1 cellular context compared by ENCODE assay signal in the genomic region with DNA sequence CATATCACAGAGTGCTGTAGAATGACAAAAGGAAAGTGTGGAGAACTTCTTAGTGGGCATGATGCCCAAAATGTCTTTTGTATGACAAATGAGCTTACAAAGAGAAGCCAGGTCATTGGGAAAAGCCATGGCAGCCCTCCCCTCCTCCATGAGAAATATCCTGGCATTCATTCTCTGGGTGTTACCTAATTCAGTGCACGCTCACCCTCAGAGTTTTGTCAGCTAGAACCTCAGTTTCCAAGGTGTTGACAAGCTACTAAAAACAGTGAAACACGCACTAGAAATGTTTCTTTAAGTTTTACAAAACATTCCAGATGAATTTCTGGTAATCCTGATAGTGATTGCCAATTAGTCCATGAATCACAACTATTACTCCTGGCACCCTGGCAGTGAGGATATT.
TF ChIP-seq lines count a peak whose summit lies in the region.

No MANE protein-coding gene starts in this region.

TF ChIP-seq in HepG2, 621 proteins besides CTCF, POLR2A, EP300 and RAD21 (continued from another document):
- TF ChIP-seq, protein P1, sequence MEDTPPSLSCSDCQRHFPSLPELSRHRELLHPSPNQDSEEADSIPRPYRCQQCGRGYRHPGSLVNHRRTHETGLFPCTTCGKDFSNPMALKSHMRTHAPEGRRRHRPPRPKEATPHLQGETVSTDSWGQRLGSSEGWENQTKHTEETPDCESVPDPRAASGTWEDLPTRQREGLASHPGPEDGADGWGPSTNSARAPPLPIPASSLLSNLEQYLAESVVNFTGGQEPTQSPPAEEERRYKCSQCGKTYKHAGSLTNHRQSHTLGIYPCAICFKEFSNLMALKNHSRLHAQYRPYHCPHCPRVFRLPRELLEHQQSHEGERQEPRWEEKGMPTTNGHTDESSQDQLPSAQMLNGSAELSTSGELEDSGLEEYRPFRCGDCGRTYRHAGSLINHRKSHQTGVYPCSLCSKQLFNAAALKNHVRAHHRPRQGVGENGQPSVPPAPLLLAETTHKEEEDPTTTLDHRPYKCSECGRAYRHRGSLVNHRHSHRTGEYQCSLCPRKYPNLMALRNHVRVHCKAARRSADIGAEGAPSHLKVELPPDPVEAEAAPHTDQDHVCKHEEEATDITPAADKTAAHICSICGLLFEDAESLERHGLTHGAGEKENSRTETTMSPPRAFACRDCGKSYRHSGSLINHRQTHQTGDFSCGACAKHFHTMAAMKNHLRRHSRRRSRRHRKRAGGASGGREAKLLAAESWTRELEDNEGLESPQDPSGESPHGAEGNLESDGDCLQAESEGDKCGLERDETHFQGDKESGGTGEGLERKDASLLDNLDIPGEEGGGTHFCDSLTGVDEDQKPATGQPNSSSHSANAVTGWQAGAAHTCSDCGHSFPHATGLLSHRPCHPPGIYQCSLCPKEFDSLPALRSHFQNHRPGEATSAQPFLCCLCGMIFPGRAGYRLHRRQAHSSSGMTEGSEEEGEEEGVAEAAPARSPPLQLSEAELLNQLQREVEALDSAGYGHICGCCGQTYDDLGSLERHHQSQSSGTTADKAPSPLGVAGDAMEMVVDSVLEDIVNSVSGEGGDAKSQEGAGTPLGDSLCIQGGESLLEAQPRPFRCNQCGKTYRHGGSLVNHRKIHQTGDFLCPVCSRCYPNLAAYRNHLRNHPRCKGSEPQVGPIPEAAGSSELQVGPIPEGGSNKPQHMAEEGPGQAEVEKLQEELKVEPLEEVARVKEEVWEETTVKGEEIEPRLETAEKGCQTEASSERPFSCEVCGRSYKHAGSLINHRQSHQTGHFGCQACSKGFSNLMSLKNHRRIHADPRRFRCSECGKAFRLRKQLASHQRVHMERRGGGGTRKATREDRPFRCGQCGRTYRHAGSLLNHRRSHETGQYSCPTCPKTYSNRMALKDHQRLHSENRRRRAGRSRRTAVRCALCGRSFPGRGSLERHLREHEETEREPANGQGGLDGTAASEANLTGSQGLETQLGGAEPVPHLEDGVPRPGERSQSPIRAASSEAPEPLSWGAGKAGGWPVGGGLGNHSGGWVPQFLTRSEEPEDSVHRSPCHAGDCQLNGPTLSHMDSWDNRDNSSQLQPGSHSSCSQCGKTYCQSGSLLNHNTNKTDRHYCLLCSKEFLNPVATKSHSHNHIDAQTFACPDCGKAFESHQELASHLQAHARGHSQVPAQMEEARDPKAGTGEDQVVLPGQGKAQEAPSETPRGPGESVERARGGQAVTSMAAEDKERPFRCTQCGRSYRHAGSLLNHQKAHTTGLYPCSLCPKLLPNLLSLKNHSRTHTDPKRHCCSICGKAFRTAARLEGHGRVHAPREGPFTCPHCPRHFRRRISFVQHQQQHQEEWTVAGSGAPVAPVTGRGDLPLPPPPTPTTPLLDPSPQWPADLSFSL (CRISPR knock-in tag; IDR thresholded peaks at IDR 0.05): no peak
